Comparison of ENCODE assay signal across 1 cellular context in the genomic region with DNA sequence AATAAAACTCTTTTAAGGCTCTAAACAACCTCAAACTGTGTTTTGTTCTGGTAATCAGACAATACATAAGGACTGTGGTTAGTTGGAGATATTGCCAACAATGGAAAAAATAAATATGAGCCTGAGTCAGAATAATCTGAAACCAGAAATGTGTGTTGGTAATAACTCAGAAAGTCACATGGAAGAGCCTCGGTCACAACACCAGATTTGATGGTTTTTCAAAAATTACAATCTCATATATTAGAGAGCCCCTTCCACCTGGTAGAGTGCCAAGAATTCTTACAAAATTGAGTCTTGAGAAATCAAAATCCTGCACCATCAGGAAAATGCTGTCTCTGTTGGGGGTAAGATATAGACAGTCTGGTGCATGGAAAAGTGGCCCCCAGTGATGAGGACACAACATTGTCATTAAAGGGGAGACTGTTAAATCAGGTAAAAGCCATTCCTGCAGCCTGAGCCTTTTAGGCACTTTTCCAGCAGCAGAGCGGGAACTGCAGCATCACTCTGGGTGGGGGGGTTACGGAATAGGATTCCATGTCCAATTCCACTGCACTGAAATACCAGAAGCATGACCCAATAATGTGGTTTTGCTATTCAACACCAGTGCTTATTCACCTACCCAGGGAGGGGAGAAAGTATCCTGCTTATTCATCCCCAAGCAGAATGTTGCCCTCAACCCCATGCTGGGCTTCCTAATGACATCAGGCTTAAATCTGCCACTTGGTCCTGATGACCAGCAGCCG.
TF ChIP-seq lines count a peak whose summit lies in the region.

No MANE protein-coding gene starts in this region.

TF ChIP-seq in A549, 52 proteins besides CTCF, POLR2A, EP300 and RAD21 (continued from another document):
- TF ChIP-seq, protein P1, sequence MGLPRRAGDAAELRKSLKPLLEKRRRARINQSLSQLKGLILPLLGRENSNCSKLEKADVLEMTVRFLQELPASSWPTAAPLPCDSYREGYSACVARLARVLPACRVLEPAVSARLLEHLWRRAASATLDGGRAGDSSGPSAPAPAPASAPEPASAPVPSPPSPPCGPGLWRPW (IDR thresholded peaks at IDR 0.05) = no peak
- TF ChIP-seq FOXS1 (CRISPR knock-in tag; IDR thresholded peaks at IDR 0.05) (no peak), MYC (IDR thresholded peaks at IDR 0.05; ENCODE audit: borderline replicate concordance, low read length) (no peak), CBX2 (IDR thresholded peaks at IDR 0.05; ENCODE audit: borderline replicate concordance, low read depth) (no peak), FOSL2 (IDR thresholded peaks at IDR 0.05) (peak; percentile 59), FOSL2 (CRISPR knock-in tag; IDR thresholded peaks at IDR 0.05) (peak; percentile 72), CHD4 (IDR thresholded peaks at IDR 0.05; ENCODE audit: borderline replicate concordance) (no peak)
